14 cellular contexts compared by ENCODE assay signal in genomic region chr1:161190962-161191521, GRCh38. TPM values are rescaled to one million over a fixed set of nuclear protein-coding genes. Genes with fewer than 3 reads are reported as not detected.
DNase-seq lines count a peak whose midpoint lies in the region; ATAC-seq and TF ChIP-seq lines count a peak whose summit lies in the region.
"Had no signal": no experiment of that assay in that cellular context is flagged by ENCODE, and none has a peak within 500 bp of the region (broad histone marks: within the 10 kb centered on the region; RNA-seq: fewer than 3 reads in every experiment).

No MANE protein-coding gene starts in this region.

- H3K4me1 ChIP-seq in BLaER1 (peaks cover 72% of the 10 kb centered on the region), GM23338 (ENCODE audit: insufficient read depth) (peaks cover 2% of the 10 kb centered on the region; the same call in 1 of the 2 replicates), adipocyte (ENCODE audit: control insufficient read depth, insufficient read depth, low read length) (peaks cover 68% of the 10 kb centered on the region)

- H3K27me3 ChIP-seq in BLaER1: no peaks in the 10 kb centered on the region
- H3K27me3 ChIP-seq in GM23338 (ENCODE audit: insufficient read depth): no peaks in the 10 kb centered on the region
- no peaks in the 10 kb centered on the region for H3K27me3 ChIP-seq in adipocyte (replicated peaks; ENCODE audit: control insufficient read depth, insufficient read depth, low read length)

- no peak overlapping the region for H2AFZ ChIP-seq in GM23338

- no peak overlapping the region for H3K4me2 ChIP-seq in BLaER1
- H3K4me2 ChIP-seq in GM23338: peak overlapping the region; percentile 48

- H3K9me3 ChIP-seq in BLaER1 (no peaks in the 10 kb centered on the region), adipocyte (ENCODE audit: control insufficient read depth, low read length) (no peaks in the 10 kb centered on the region)

- H3K9me3 Mint-ChIP-seq in GM23338 (no peaks in the 10 kb centered on the region), neural crest cell (no peaks in the 10 kb centered on the region)
- H3K9me3 Mint-ChIP-seq: activated CD4-positive, alpha-beta memory T cell treated with anti-CD3 and anti-CD28 coated beads for 36 hours; activated naive CD4-positive, alpha-beta T cell treated with anti-CD3 and anti-CD28 coated beads, Interleukin-2, amount 10 ng/mL, durations not matched to agents 7 days and 5 days had no signal

- peaks cover 5% of the 10 kb centered on the region for H3K27me3 Mint-ChIP-seq in GM23338 (ENCODE audit: insufficient read depth, low read depth, poor library complexity)
- no peaks in the 10 kb centered on the region for H3K27me3 Mint-ChIP-seq in neural crest cell (ENCODE audit: low read depth)
- H3K27me3 Mint-ChIP-seq: activated CD4-positive, alpha-beta memory T cell treated with anti-CD3 and anti-CD28 coated beads for 36 hours; activated naive CD4-positive, alpha-beta T cell treated with anti-CD3 and anti-CD28 coated beads, Interleukin-2, amount 10 ng/mL, durations not matched to agents 7 days and 5 days had no signal

- H3K4me3 Mint-ChIP-seq in GM23338 (no peak overlapping the region), neural crest cell (peak overlapping the region; percentile 78)
- H3K4me3 Mint-ChIP-seq: activated CD4-positive, alpha-beta memory T cell treated with anti-CD3 and anti-CD28 coated beads for 36 hours; activated naive CD4-positive, alpha-beta T cell treated with anti-CD3 and anti-CD28 coated beads, Interleukin-2, amount 10 ng/mL, durations not matched to agents 7 days and 5 days had no signal

- peak; percentile 24 for ATAC-seq in GM23338
- no peak for ATAC-seq in HG02981 (IDR thresholded peaks at IDR 0.05; ENCODE audit: unreplicated experiment)
- no peak for ATAC-seq in GM19023 (IDR thresholded peaks at IDR 0.05; ENCODE audit: unreplicated experiment)
- ATAC-seq: left lobe of liver, sciatic nerve had no signal

- H3K4me3 ChIP-seq in BLaER1 (no peak overlapping the region), GM23338 (no peak overlapping the region), adipocyte (ENCODE audit: low read length) (no peak overlapping the region)

- H3K79me2 ChIP-seq in GM23338 (replicated peaks; ENCODE audit: insufficient read depth): no peaks in the 10 kb centered on the region

- DNase-seq in GM23338 (ENCODE audit: low spot score): peak; percentile 45
- no peak for DNase-seq in adipocyte (ENCODE audit: low read depth)
- peak; percentile 31 for DNase-seq in neural crest cell (ENCODE audit: low read depth, low spot score)
- DNase-seq in activated gamma-delta T cell (lab: John Stamatoyannopoulos, UW): no peak
- no peak for DNase-seq in DMS53 treated with DMSO at 0.1 percent for 48 hours (lab: John Stamatoyannopoulos, UW; ENCODE audit: unreplicated experiment)
- DNase-seq: activated CD4-positive, alpha-beta memory T cell treated with anti-CD3 and anti-CD28 coated beads for 36 hours; activated naive CD4-positive, alpha-beta T cell treated with anti-CD3 and anti-CD28 coated beads, Interleukin-2, amount 10 ng/mL, durations not matched to agents 7 days and 5 days; activated T-cell treated with anti-CD3 and anti-CD28 coated beads, Interleukin-2, amount 50 U/mL, for 1 hour had no signal

- H3K36me3 ChIP-seq in BLaER1 (no peaks in the 10 kb centered on the region), GM23338 (ENCODE audit: insufficient read depth) (no peaks in the 10 kb centered on the region), adipocyte (ENCODE audit: control insufficient read depth, insufficient read depth, low read length, severe bottlenecking) (peaks cover 36% of the 10 kb centered on the region)

- no peaks in the 10 kb centered on the region for H3K9me2 ChIP-seq in GM23338 (ENCODE audit: insufficient read depth)

- peak overlapping the region; percentile 40; the same call in 1 of the 2 replicates for H3K27ac ChIP-seq in BLaER1
- 0 out of 2 replicates have a peak overlapping the region, but pooled peaks have one; percentile 9 for H3K27ac ChIP-seq in GM23338 (ENCODE audit: low read depth)

- peaks cover 12% of the 10 kb centered on the region for H3K4me1 Mint-ChIP-seq in GM23338
- peaks cover 26% of the 10 kb centered on the region for H3K4me1 Mint-ChIP-seq in neural crest cell

- no peaks in the 10 kb centered on the region for H4K20me1 ChIP-seq in BLaER1
- H4K20me1 ChIP-seq in GM23338 (replicated peaks; ENCODE audit: insufficient read depth): no peaks in the 10 kb centered on the region

- peaks cover 11% of the 10 kb centered on the region; the same call in 2 of the 3 replicates for H3K36me3 Mint-ChIP-seq in GM23338 (ENCODE audit: low read depth)
- no peaks in the 10 kb centered on the region for H3K36me3 Mint-ChIP-seq in neural crest cell (ENCODE audit: low read depth)
- H3K36me3 Mint-ChIP-seq: activated CD4-positive, alpha-beta memory T cell treated with anti-CD3 and anti-CD28 coated beads for 36 hours had no signal

- 0 out of 2 replicates have a peak, but pooled peaks cover 3% of the 10 kb centered on the region for H3F3A ChIP-seq in GM23338 (replicated peaks; ENCODE audit: low read depth)

- TF ChIP-seq CTCF in GM23338 (conservative IDR thresholded peaks at IDR 0.05; ENCODE audit: low read depth in 2 of 2) (no peak), neural crest cell (conservative IDR thresholded peaks at IDR 0.05) (no peak)

- H3K9ac ChIP-seq in BLaER1: peak overlapping the region; percentile 48; the same call in 1 of the 2 replicates
- H3K9ac ChIP-seq in adipocyte (ENCODE audit: low read length): peak overlapping the region; percentile 62

- H3K27ac Mint-ChIP-seq in GM23338: peak overlapping the region; percentile 59; the same call in 1 of the 2 replicates
- H3K27ac Mint-ChIP-seq in neural crest cell (ENCODE audit: unreplicated experiment): peak overlapping the region; percentile 97
- H3K27ac Mint-ChIP-seq: activated CD4-positive, alpha-beta memory T cell treated with anti-CD3 and anti-CD28 coated beads for 36 hours had no signal

TF ChIP-seq in GM23338, 12 proteins besides CTCF, POLR2A, EP300 and RAD21:
- no peak for TF ChIP-seq REST (IDR thresholded peaks at IDR 0.05; ENCODE audit: unreplicated experiment)
- no peak for TF ChIP-seq NANOG (IDR thresholded peaks at IDR 0.05; ENCODE audit: borderline replicate concordance)
- no peak for TF ChIP-seq ZNF114 (CRISPR knock-in tag; IDR thresholded peaks at IDR 0.05)
- no peak for TF ChIP-seq JUNB (IDR thresholded peaks at IDR 0.05; ENCODE audit: unreplicated experiment)
- no peak for TF ChIP-seq EZH2phosphoT487 (IDR thresholded peaks at IDR 0.05; ENCODE audit: unreplicated experiment)
- no peak for TF ChIP-seq CREB1 (CRISPR knock-in tag; IDR thresholded peaks at IDR 0.05; ENCODE audit: low read depth)
- no peak for TF ChIP-seq ZNF331 (CRISPR knock-in tag; IDR thresholded peaks at IDR 0.05; ENCODE audit: low read depth)
- no peak for TF ChIP-seq EZH2 (IDR thresholded peaks at IDR 0.05; ENCODE audit: low read depth, unreplicated experiment)
- TF ChIP-seq STAT1 (IDR thresholded peaks at IDR 0.05; ENCODE audit: unreplicated experiment): no peak

RNA-seq across cellular contexts. Expression of gene ADAMTS4, which starts 7.8 kb away (rescaled TPM):
- 4.7 and 5.2 TPM in 2 replicates for total RNA-seq in GM23338 (2014; rRNA removed; shearing (Covaris generic))
- polyA plus RNA-seq in GM23338 (2016; fragmentation: Nextera tagmentation; extraction: Ambion mirVana): 1.3 and 1.7 TPM in 2 replicates
- 4.6 and 4.8 TPM in 2 replicates for total RNA-seq in neural crest cell
- total RNA-seq: HT1080 had no signal

RNA-seq across cellular contexts. Expression of gene NDUFS2, which starts 11.1 kb away (rescaled TPM):
- total RNA-seq in GM23338 (2014; rRNA removed; shearing (Covaris generic)): 94.7 and 131 TPM in 2 replicates
- 54.0 and 56.7 TPM in 2 replicates for polyA plus RNA-seq in GM23338 (2016; fragmentation: Nextera tagmentation; extraction: Ambion mirVana)
- total RNA-seq in neural crest cell: 106 and 108 TPM in 2 replicates

RNA-seq across cellular contexts. Expression of gene B4GALT3, which starts 13.7 kb away (rescaled TPM):
- 32.4 and 35.8 TPM in 2 replicates for total RNA-seq in GM23338 (2014; rRNA removed; shearing (Covaris generic))
- polyA plus RNA-seq in GM23338 (2016; fragmentation: Nextera tagmentation; extraction: Ambion mirVana): 23.3 and 24.2 TPM in 2 replicates
- total RNA-seq in neural crest cell: 50.6 and 53.2 TPM in 2 replicates

RNA-seq across cellular contexts. Expression of gene FCER1G, which starts 24.1 kb away (rescaled TPM):
- total RNA-seq in GM23338 (2014; rRNA removed; shearing (Covaris generic)): 0.74 TPM in 1 of 2 replicates, not detected in the other
- polyA plus RNA-seq in GM23338 (2016; fragmentation: Nextera tagmentation; extraction: Ambion mirVana): 0.57 and 1.1 TPM in 2 replicates
- 0.93 and 1.6 TPM in 2 replicates for total RNA-seq in neural crest cell

RNA-seq across cellular contexts. Expression of gene PPOX, which starts 24.8 kb away (rescaled TPM):
- total RNA-seq in GM23338 (2014; rRNA removed; shearing (Covaris generic)): 24.7 and 26.5 TPM in 2 replicates
- polyA plus RNA-seq in GM23338 (2016; fragmentation: Nextera tagmentation; extraction: Ambion mirVana): 39.6 and 46.2 TPM in 2 replicates
- total RNA-seq in neural crest cell: 48.3 and 48.6 TPM in 2 replicates

Comparison
In these comparisons a context has a peak if more than half of its experiments do, and no peak if none do; other contexts are left out.
1. DNase-seq: peak in GM23338 (single experiment) and neural crest cell (single experiment); none in adipocyte (single experiment), activated gamma-delta T cell (single experiment) and DMS53 treated with DMSO at 0.1 percent for 48 hours (single experiment).